Comparison of ENCODE assay signal across 19 cellular contexts in genomic region chr17:72399608-72400487, GRCh38.
"Had no signal": no experiment of that assay in that cellular context is flagged by ENCODE, and none has a peak within 500 bp of the region (broad histone marks: within the 10 kb centered on the region; RNA-seq: fewer than 3 reads in every experiment).

No MANE protein-coding gene starts in this region.

- DNase-seq: activated CD4-positive, alpha-beta T cell treated with anti-CD3 and anti-CD28 coated beads for 1 hour; activated CD4-positive, alpha-beta T cell treated with anti-CD3 and anti-CD28 coated beads, Interleukin-2, amount 50 U/mL, for 48 hours; activated naive CD8-positive, alpha-beta T cell treated with anti-CD3 and anti-CD28 coated beads, Interleukin-2, amount 50 U/mL, for 24 hours; activated T-cell treated with anti-CD3 and anti-CD28 coated beads, Interleukin-2, amount 50 U/mL, for 4 hours; foreskin melanocyte; heart right ventricle; islet precursor cell; left lung; mesenchymal stem cell; sigmoid colon; stimulated activated CD4-positive, alpha-beta T cell treated with anti-CD3 and anti-CD28 coated beads, Interleukin-12 subunit alpha, Interleukin-12 subunit beta, amount 100 ng/mL, for 4 hours; stimulated activated naive CD4-positive, alpha-beta T cell; T-helper 17 cell; trophoblast cell had no signal

- H3K9me3 ChIP-seq: ascending aorta, left lung, sigmoid colon had no signal

- H3K27ac Mint-ChIP-seq: activated naive CD8-positive, alpha-beta T cell treated with anti-CD3 and anti-CD28 coated beads, Interleukin-2, amount 50 U/mL, for 24 hours; nephron; T-helper 17 cell had no signal

- H3K36me3 ChIP-seq: ascending aorta, cardiac muscle cell, heart right ventricle, left lung, sigmoid colon had no signal

- H3K4me3 ChIP-seq: ascending aorta, cardiac muscle cell, heart right ventricle, left lung, sigmoid colon had no signal

- FAIRE-seq: colon, endothelial cell of umbilical vein had no signal

- H3K27ac ChIP-seq: ascending aorta, cardiac muscle cell, heart right ventricle, left lung, sigmoid colon had no signal

- H3K9me3 Mint-ChIP-seq: activated T-cell treated with anti-CD3 and anti-CD28 coated beads, Interleukin-2, amount 50 U/mL, for 4 hours; nephron had no signal

- H3K4me1 Mint-ChIP-seq: activated naive CD8-positive, alpha-beta T cell treated with anti-CD3 and anti-CD28 coated beads, Interleukin-2, amount 50 U/mL, for 24 hours; T-helper 17 cell had no signal

- H3K4me3 Mint-ChIP-seq: activated naive CD8-positive, alpha-beta T cell treated with anti-CD3 and anti-CD28 coated beads, Interleukin-2, amount 50 U/mL, for 24 hours; activated T-cell treated with anti-CD3 and anti-CD28 coated beads, Interleukin-2, amount 50 U/mL, for 4 hours; nephron; T-helper 17 cell had no signal

- H3K27me3 ChIP-seq: ascending aorta, cardiac muscle cell, left lung, sigmoid colon had no signal

- H3K27me3 Mint-ChIP-seq: T-helper 17 cell had no signal

- H3K4me1 ChIP-seq: ascending aorta, heart right ventricle, left lung had no signal
